Comparison of ENCODE assay signal across 21 cellular contexts in the genomic region with DNA sequence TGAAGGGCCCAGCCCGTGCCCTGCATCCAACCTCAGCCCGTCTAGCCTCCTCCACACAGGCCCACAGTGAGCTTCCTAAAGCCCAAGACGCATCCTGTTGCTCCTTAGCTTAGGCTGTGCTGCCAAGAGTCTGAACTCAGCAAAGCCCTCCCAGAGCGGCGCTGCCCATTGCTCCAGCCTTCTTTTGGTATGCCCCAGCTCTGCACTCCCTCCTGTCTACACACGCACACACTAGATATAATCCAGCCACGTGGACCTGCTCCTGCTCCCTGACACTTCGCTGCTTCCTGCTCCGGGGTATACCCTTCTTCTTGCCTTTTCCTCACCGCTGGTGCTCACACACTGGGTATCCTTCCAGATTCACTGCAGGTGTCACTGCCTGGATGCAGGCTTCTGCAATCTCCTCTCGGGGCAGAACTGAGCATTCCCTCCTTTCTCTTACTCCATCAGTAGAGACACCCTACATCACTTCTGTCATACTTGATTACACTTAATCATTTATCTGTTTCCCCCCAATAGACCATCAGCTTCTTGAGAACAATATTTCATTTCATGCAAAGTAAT. TPM values are rescaled to one million over a fixed set of nuclear protein-coding genes. Genes with fewer than 3 reads are reported as not detected.
DNase-seq lines count a peak whose midpoint lies in the region; ATAC-seq, FAIRE-seq and TF ChIP-seq lines count a peak whose summit lies in the region.
"Had no signal": no experiment of that assay in that cellular context is flagged by ENCODE, and none has a peak within 500 bp of the region (broad histone marks: within the 10 kb centered on the region; RNA-seq: fewer than 3 reads in every experiment).

No MANE protein-coding gene starts in this region.

- peak in 1 of 3 experiments; percentile 15; a peak in 1 of 6 replicates for TF ChIP-seq CTCF in HCT116 (IDR thresholded peaks at IDR 0.05 in 2 of 3, conservative IDR thresholded peaks at IDR 0.05 in 1 of 3; ENCODE audit: borderline replicate concordance in 1 of 3, insufficient read depth in 1 of 3, low read depth in 2 of 3, low read length in 2 of 3)
- TF ChIP-seq CTCF in H1 (IDR thresholded peaks at IDR 0.05; ENCODE audit: control extremely low read depth in 1 of 3, insufficient read depth in 1 of 3, low read depth in 1 of 3, low read length in 3 of 3): peak in 2 of 3 experiments; percentile 32 to 33; a peak in 2 of 4 replicates

- H2BK15ac ChIP-seq in H1 (ENCODE audit: low read length) (no peak overlapping the region), neuronal stem cell (ENCODE audit: low read length) (no peak overlapping the region)

- H3K14ac ChIP-seq in H1 (ENCODE audit: insufficient read length) (no peak overlapping the region), neuronal stem cell (ENCODE audit: low read length) (no peak overlapping the region)

- H2BK12ac ChIP-seq in H1 (ENCODE audit: low read depth, low read length) (no peak overlapping the region), neuronal stem cell (ENCODE audit: low read length) (no peak overlapping the region)

- H3K18ac ChIP-seq in H1 (ENCODE audit: extremely low read depth, low read length) (no peak overlapping the region), neuronal stem cell (ENCODE audit: low read length) (no peak overlapping the region)

- H3K4ac ChIP-seq in H1 (replicated peaks; ENCODE audit: insufficient read length, low read depth, low read length) (no peak overlapping the region), neuronal stem cell (ENCODE audit: low read length) (no peak overlapping the region)

- H3K23me2 ChIP-seq in H1 (ENCODE audit: low read depth, low read length): no peaks in the 10 kb centered on the region

- BruUV-seq in HCT116 (replicated peaks; lab: Mats Ljungman, UMichigan): no TSS peak

- RAD21 ChIA-PET in HCT116 (lab: Charles Lee; ENCODE audit: low non-redundant PET in 1 of 2, low total read pairs in 2 of 2, uncharacterized antibody in 2 of 2, unreplicated experiment in 2 of 2): no interaction called here

- TF ChIP-seq RAD21 in HCT116 (IDR thresholded peaks at IDR 0.05; ENCODE audit: low read depth) (no peak), H1 (IDR thresholded peaks at IDR 0.05 in 1 of 2, conservative IDR thresholded peaks at IDR 0.05 in 1 of 2; ENCODE audit: low read depth in 2 of 2, low read length in 2 of 2) (no peak)

- POLR2A ChIA-PET in HCT116 (lab: Charles Lee) (no interaction called here), H1 (lab: Charles Lee; ENCODE audit: partially characterized antibody) (no interaction called here)

- H3K79me2 ChIP-seq in HCT116 (ENCODE audit: insufficient read depth, low read length): no peaks in the 10 kb centered on the region
- no peaks in the 10 kb centered on the region for H3K79me2 ChIP-seq in H1 (ENCODE audit: control insufficient read depth in 1 of 2, insufficient read depth in 2 of 2, low read length in 2 of 2)

- H3K27ac ChIP-seq in HCT116 (ENCODE audit: low read depth, low read length) (no peak overlapping the region), H1 (ENCODE audit: low read depth, low read length) (no peak overlapping the region), neuronal stem cell (replicated peaks; ENCODE audit: low read length) (no peak overlapping the region)
- H3K27ac ChIP-seq: A549, C4-2B, RWPE1 had no signal

- 92% methylated on average over 11 of the region's 11 CpGs; no CpG with 5 or more reads in 1 of the 2 experiments for WGBS in H1 (ENCODE audit: extremely low coverage in 1 of 2, insufficient coverage in 1 of 2, insufficient read length in 1 of 2, insufficient replicate concordance in 2 of 2, low coverage in 1 of 2, low lambda C conversion rate in 2 of 2, missing lambda C conversion rate in 1 of 2), 2 experiments
- WGBS in neuronal stem cell (ENCODE audit: extremely low coverage in 2 of 2, insufficient read length in 2 of 2, insufficient replicate concordance in 1 of 2), 2 donors: no CpG with 5 or more reads among the region's 11 CpGs

- H4K8ac ChIP-seq in H1 (ENCODE audit: extremely low read depth, insufficient read depth, low read length) (no peak overlapping the region), neuronal stem cell (ENCODE audit: low read depth, low read length) (no peak overlapping the region)

- H3K4me3 ChIP-seq in HCT116 (replicated peaks in 1 of 2; ENCODE audit: low read depth in 1 of 2, low read length in 2 of 2) (no peak overlapping the region), H1 (ENCODE audit: extremely low read depth in 1 of 4, insufficient read depth in 2 of 4, low read depth in 3 of 4, low read length in 4 of 4) (no peak overlapping the region), neuronal stem cell (ENCODE audit: low read length in 2 of 2) (no peak overlapping the region)
- H3K4me3 ChIP-seq: A549 had no signal

- ATAC-seq in HCT116 (peak; percentile 69; the same call in 1 of the 2 replicates), HG02759 (IDR thresholded peaks at IDR 0.05; ENCODE audit: unreplicated experiment) (no peak)
- ATAC-seq: A549 had no signal

- H3K27me3 ChIP-seq in HCT116 (ENCODE audit: insufficient read depth, low read length) (peaks cover 5% of the 10 kb centered on the region; the same call in 1 of the 2 replicates), H1 (replicated peaks in 1 of 4; ENCODE audit: control insufficient read depth in 3 of 4, extremely low read depth in 1 of 4, insufficient read depth in 3 of 4, low read length in 3 of 4) (no peaks in the 10 kb centered on the region), neuronal stem cell (ENCODE audit: control insufficient read depth in 3 of 3, insufficient read depth in 3 of 3, low read depth in 1 of 3, low read length in 3 of 3) (peaks cover 0 to 8% (median 0%) of the 10 kb centered on the region in 3 experiments)

- H3K23ac ChIP-seq in H1 (ENCODE audit: insufficient read length) (no peak overlapping the region), neuronal stem cell (ENCODE audit: low read depth, low read length, poor library complexity) (no peak overlapping the region)

- H2AFZ ChIP-seq in HCT116 (ENCODE audit: low read depth, low read length, poor library complexity, severe bottlenecking) (no peak overlapping the region), H1 (ENCODE audit: low read length) (no peak overlapping the region), neuronal stem cell (ENCODE audit: low read length) (peak overlapping the region; percentile 26)

- H3K4me1 ChIP-seq in HCT116 (ENCODE audit: control insufficient read depth in 1 of 2, insufficient read depth in 2 of 2, low read length in 2 of 2) (no peaks in the 10 kb centered on the region), H1 (replicated peaks in 1 of 4; ENCODE audit: control insufficient read depth in 3 of 4, insufficient read depth in 4 of 4, low read length in 3 of 4) (peaks cover 0 to 3% (median 0%) of the 10 kb centered on the region in 4 experiments; a peak in 2 of 7 replicates), neuronal stem cell (ENCODE audit: control insufficient read depth in 2 of 2, insufficient read depth in 1 of 2, low read depth in 1 of 2, low read length in 2 of 2) (peaks cover 8% of the 10 kb centered on the region in 2 donors)
- H3K4me1 ChIP-seq: A549 had no signal

- H4K20me1 ChIP-seq in HCT116 (ENCODE audit: insufficient read depth) (no peaks in the 10 kb centered on the region), H1 (replicated peaks in 1 of 2; ENCODE audit: control insufficient read depth in 1 of 2, insufficient read depth in 2 of 2, low read length in 2 of 2) (no peaks in the 10 kb centered on the region)

- no peak overlapping the region for H3K4me2 ChIP-seq in HCT116 (ENCODE audit: low read length)
- H3K4me2 ChIP-seq in H1 (ENCODE audit: insufficient read depth in 1 of 2, low read depth in 2 of 2, low read length in 2 of 2): no peak overlapping the region
- H3K4me2 ChIP-seq in neuronal stem cell (ENCODE audit: insufficient read depth, low read length, poor library complexity, severe bottlenecking): no peak overlapping the region
- H3K4me2 ChIP-seq: A549 had no signal

- H2BK20ac ChIP-seq in H1 (ENCODE audit: low read length): no peak overlapping the region

- no peaks in the 10 kb centered on the region for H3K9me3 ChIP-seq in HCT116 (ENCODE audit: control insufficient read depth in 1 of 2, insufficient read depth in 1 of 2, low read depth in 1 of 2, low read length in 2 of 2)
- no peaks in the 10 kb centered on the region for H3K9me3 ChIP-seq in H1 (ENCODE audit: insufficient read depth in 2 of 2, low read depth in 1 of 2, low read length in 1 of 2)
- H3K9me3 ChIP-seq in neuronal stem cell (replicated peaks in 1 of 2; ENCODE audit: control insufficient read depth in 2 of 2, insufficient read depth in 1 of 2, low read depth in 1 of 2, low read length in 2 of 2): no peaks in the 10 kb centered on the region
- H3K9me3 ChIP-seq: A549 had no signal

- intact Hi-C loops in HCT116 (cut with micrococcal nuclease): no loop called here

- H4K91ac ChIP-seq in H1 (replicated peaks; ENCODE audit: insufficient read length, low read length): no peak overlapping the region
- no peak overlapping the region for H4K91ac ChIP-seq in neuronal stem cell (ENCODE audit: low read depth, low read length, poor library complexity)

- H2BK5ac ChIP-seq in H1 (ENCODE audit: low read depth, low read length) (no peak overlapping the region), neuronal stem cell (ENCODE audit: low read length) (no peak overlapping the region)

- TF ChIP-seq EP300 in H1 (IDR thresholded peaks at IDR 0.05; ENCODE audit: borderline replicate concordance in 1 of 2, low read depth in 2 of 2, low read length in 2 of 2): no peak

- H4K5ac ChIP-seq in H1 (ENCODE audit: insufficient read length, low read depth, low read length): no peak overlapping the region

- no peak for TF ChIP-seq POLR2A in HCT116 (IDR thresholded peaks at IDR 0.05; ENCODE audit: borderline replicate concordance, extremely low read depth, insufficient read depth, insufficient read length)
- no peak for TF ChIP-seq POLR2A in H1 (IDR thresholded peaks at IDR 0.05; ENCODE audit: control extremely low read depth in 1 of 2, low read depth in 2 of 2, low read length in 2 of 2)

- H3K9me2 ChIP-seq in HCT116 (ENCODE audit: insufficient read depth): no peaks in the 10 kb centered on the region

- H3K9ac ChIP-seq in HCT116 (ENCODE audit: low read length) (no peak overlapping the region), H1 (replicated peaks in 1 of 4; ENCODE audit: extremely low read depth in 1 of 4, low read depth in 3 of 4, low read length in 3 of 4) (no peak overlapping the region), neuronal stem cell (ENCODE audit: low read depth, low read length, poor library complexity) (no peak overlapping the region)

- DNase-seq in activated CD8-positive, alpha-beta memory T cell treated with anti-CD3 and anti-CD28 coated beads for 24 hours: peak; percentile 46
- no peak for DNase-seq in activated CD8-positive, alpha-beta memory T cell treated with anti-CD3 and anti-CD28 coated beads, Interleukin-2, amount 50 U/mL, for 48 hours
- DNase-seq in HCT116 (ENCODE audit: low read depth, low spot score): no peak
- peak in 1 of 2 experiments; percentile 43 for DNase-seq in H1 (ENCODE audit: low read depth in 1 of 2, low spot score in 2 of 2)
- DNase-seq in neuronal stem cell (ENCODE audit: low spot score): no peak
- no peak for DNase-seq in nucleus accumbens (lab: John Stamatoyannopoulos, UW)
- DNase-seq in NCI-H82 treated with DMSO at 0.1 percent for 48 hours (lab: John Stamatoyannopoulos, UW; ENCODE audit: unreplicated experiment): no peak
- DNase-seq: GOT3; IMR-90; Kasumi-1; NCI-H1105 treated with DMSO at 0.1 percent for 48 hours; NCI-H187 treated with DMSO at 0.1 percent for 48 hours; NCI-H2171; NK-92 treated with Interleukin-12 subunit alpha and Interleukin-12 subunit beta, amount 100 ng/mL, for 24 hours had no signal

- no peak overlapping the region for H2AK5ac ChIP-seq in H1 (ENCODE audit: low read depth, low read length)
- H2AK5ac ChIP-seq in neuronal stem cell (ENCODE audit: low read depth, low read length): no peak overlapping the region

- H3K79me1 ChIP-seq in H1 (ENCODE audit: low read depth, low read length) (no peaks in the 10 kb centered on the region), neuronal stem cell (ENCODE audit: low read depth, low read length) (no peaks in the 10 kb centered on the region)

- no peak for FAIRE-seq in H1 (lab: Jason Lieb, UNC)
- FAIRE-seq: A549 had no signal

- H3K56ac ChIP-seq in H1 (replicated peaks; ENCODE audit: insufficient read length, low read depth, low read length): no peak overlapping the region

- CTCF ChIA-PET in HCT116 (lab: Charles Lee): no interaction called here
- CTCF ChIA-PET in H1 (lab: Charles Lee; ENCODE audit: partially characterized antibody): interaction anchor here (0.8 to 6.4 kb wide), 8 partner anchors 9 to 167 kb away, joined by 3 to 26 read pairs (median 5); no protein-coding TSS in a partner anchor

- H2BK120ac ChIP-seq in H1 (replicated peaks; ENCODE audit: low read depth, low read length) (no peak overlapping the region), neuronal stem cell (ENCODE audit: low read depth, low read length) (no peak overlapping the region)

- H3K36me3 ChIP-seq in HCT116 (ENCODE audit: control insufficient read depth in 1 of 2, insufficient read depth in 2 of 2, low read length in 2 of 2) (no peaks in the 10 kb centered on the region), H1 (ENCODE audit: control insufficient read depth in 2 of 4, insufficient read depth in 4 of 4, low read length in 3 of 4) (no peaks in the 10 kb centered on the region), neuronal stem cell (replicated peaks in 1 of 2; ENCODE audit: control insufficient read depth in 2 of 2, insufficient read depth in 2 of 2, low read length in 2 of 2) (no peaks in the 10 kb centered on the region)

RNA-seq across cellular contexts. Expression of a gene that starts 23.8 kb away (rescaled TPM):
- 0.57 TPM for total RNA-seq in HCT116 (2021; ENCODE audit: unreplicated experiment)
- polyA plus RNA-seq in HCT116 (2012): 0.24 and 0.38 TPM in 2 replicates
- total RNA-seq in H1 (2021; fragmentation: NEBNext Ultra II Directional; extraction: Animal tissue kit (Norgen Biotek cat#: 25700)): not detected in 2 replicates
- 0.09 TPM in 1 of 2 replicates, not detected in the other for polyA plus RNA-seq in H1 (2011; rRNA removed)
- polyA plus RNA-seq in H1 (2011; cell fraction: cytosol; rRNA removed): not detected
- polyA plus RNA-seq in H1 (2011; cell fraction: nucleus; rRNA removed): 0.14 TPM
- polyA plus RNA-seq in H1 (2012, experiment 1 of 2): not detected in 4 replicates
- polyA plus RNA-seq in H1 (2012, experiment 2 of 2): not detected
- polyA plus RNA-seq in H1 (2013, experiment 1 of 2): 0.04 TPM
- polyA plus RNA-seq in H1 (2013, experiment 2 of 2): not detected
- polyA minus RNA-seq in H1 (2011; rRNA and poly(A)+ RNA removed): not detected in 2 replicates
- not detected for polyA minus RNA-seq in H1 (2011; cell fraction: cytosol; rRNA and poly(A)+ RNA removed)
- 0.40 TPM for polyA minus RNA-seq in H1 (2011; cell fraction: nucleus; rRNA and poly(A)+ RNA removed)
- 0.11 TPM for polyA plus RNA-seq in neuronal stem cell (2013, experiment 1 of 2)
- 0.08 TPM for polyA plus RNA-seq in neuronal stem cell (2013, experiment 2 of 2)
- total RNA-seq: G401, IMR-90, NCI-H460, SK-MEL-5 had no signal
